Comparison of ENCODE assay signal across 8 cellular contexts in the genomic region with DNA sequence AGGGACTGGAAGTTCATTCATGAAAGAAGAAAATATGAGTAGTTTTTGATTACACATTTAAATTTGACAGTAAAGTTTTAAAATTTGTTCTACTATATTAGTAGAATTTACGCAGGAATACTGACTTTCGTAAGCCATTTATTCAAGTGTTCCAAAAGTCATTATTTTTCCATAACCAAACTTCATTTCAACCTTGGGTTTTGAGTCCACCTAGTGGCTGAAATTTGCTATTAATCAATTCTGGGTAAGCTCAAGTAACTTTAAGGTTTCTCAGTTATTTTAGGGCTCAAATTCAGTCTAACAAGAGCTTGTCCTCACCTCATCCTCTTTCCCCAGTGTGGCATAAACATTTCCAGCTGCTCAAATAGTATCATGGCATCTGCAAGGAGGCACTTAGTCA.
DNase-seq lines count a peak whose midpoint lies in the region; ATAC-seq, FAIRE-seq and TF ChIP-seq lines count a peak whose summit lies in the region.

No MANE protein-coding gene starts in this region.

- peak; percentile 56 for TF ChIP-seq CTCF in AG10803 (conservative IDR thresholded peaks at IDR 0.05; ENCODE audit: low read length)
- no peak for TF ChIP-seq CTCF in GM20000 (IDR thresholded peaks at IDR 0.05; ENCODE audit: extremely low read depth, missing control alignments)
- TF ChIP-seq CTCF in kidney (IDR thresholded peaks at IDR 0.05; ENCODE audit: borderline replicate concordance, extremely low read depth, insufficient read depth), result peak; percentile 30

- intact Hi-C loops in kidney (cut with DNase I), result no loop called here

- H3K36me3 ChIP-seq in adipocyte (ENCODE audit: control insufficient read depth, insufficient read depth, low read length, severe bottlenecking) (no peaks in the 10 kb centered on the region), kidney (ENCODE audit: control insufficient read depth in 1 of 2, insufficient read depth in 2 of 2, low read length in 2 of 2) (no peaks in the 10 kb centered on the region)

- DNase-seq in AG10803 (ENCODE audit: low read depth) (peak; percentile 24), GM20000 (ENCODE audit: low spot score) (peak; percentile 2), adipocyte (ENCODE audit: low read depth) (peak; percentile 66), kidney (no peak), NCI-H345 treated with DMSO at 0.1 percent for 48 hours (lab: John Stamatoyannopoulos, UW; ENCODE audit: unreplicated experiment) (no peak)
- no peak for DNase-seq in activated CD4-positive, alpha-beta T cell treated with anti-CD3 and anti-CD28 coated beads, Interleukin-2, amount 50 U/mL, for 1 hour

- peak; percentile 98 for FAIRE-seq in kidney (lab: Jason Lieb, UNC)

- H3K4me1 ChIP-seq in adipocyte (ENCODE audit: control insufficient read depth, insufficient read depth, low read length), result no peaks in the 10 kb centered on the region
- no peaks in the 10 kb centered on the region for H3K4me1 ChIP-seq in kidney (ENCODE audit: control insufficient read depth in 1 of 2, insufficient read depth in 1 of 2, low read depth in 1 of 2, low read length in 2 of 2)

- no peak overlapping the region for H3K27ac ChIP-seq in kidney (ENCODE audit: low read depth in 2 of 2, low read length in 2 of 2)

- H3K27me3 ChIP-seq in adipocyte (replicated peaks; ENCODE audit: control insufficient read depth, insufficient read depth, low read length), result peaks cover 6% of the 10 kb centered on the region

- no peak overlapping the region for H3K4me3 ChIP-seq in AG10803 (ENCODE audit: low read length)
- H3K4me3 ChIP-seq in adipocyte (ENCODE audit: low read length), result no peak overlapping the region
- no peak overlapping the region for H3K4me3 ChIP-seq in kidney (ENCODE audit: low read length in 2 of 2)

- H3K9ac ChIP-seq in adipocyte (ENCODE audit: low read length) (no peak overlapping the region), kidney (ENCODE audit: low read length in 2 of 2) (no peak overlapping the region)

- ATAC-seq in HG03196 (IDR thresholded peaks at IDR 0.05; ENCODE audit: unreplicated experiment), result no peak
- ATAC-seq in HG02642 (IDR thresholded peaks at IDR 0.05; ENCODE audit: poor library complexity, unreplicated experiment), result no peak

- no peaks in the 10 kb centered on the region for H3K9me3 ChIP-seq in adipocyte (ENCODE audit: control insufficient read depth, low read length)
- no peaks in the 10 kb centered on the region for H3K9me3 ChIP-seq in kidney (ENCODE audit: control insufficient read depth in 1 of 2, low read length in 2 of 2)

Comparison
In these comparisons a context has a peak if more than half of its experiments do, and no peak if none do; other contexts are left out.
1. DNase-seq: peak in AG10803 (single experiment), GM20000 (single experiment) and adipocyte (single experiment); none in kidney (single experiment), activated CD4-positive, alpha-beta T cell treated with anti-CD3 and anti-CD28 coated beads, Interleukin-2, amount 50 U/mL, for 1 hour (single experiment) and NCI-H345 treated with DMSO at 0.1 percent for 48 hours (single experiment).